ENCODE assay signal across 21 cellular contexts in genomic region chr1:30403061-30403645, GRCh38.
DNase-seq lines count a peak whose midpoint lies in the region; ATAC-seq and TF ChIP-seq lines count a peak whose summit lies in the region.
"Had no signal": no experiment of that assay in that cellular context is flagged by ENCODE, and none has a peak within 500 bp of the region (broad histone marks: within the 10 kb centered on the region; RNA-seq: fewer than 3 reads in every experiment).

No MANE protein-coding gene starts in this region.

- DNase-seq in activated effector memory CD4-positive, alpha-beta T cell treated with anti-CD3 and anti-CD28 coated beads, Interleukin-2, amount 50 U/mL, for 16 hours, result peak; percentile 48
- no peak for DNase-seq in activated effector memory CD4-positive, alpha-beta T cell treated with Interleukin-2 at 50 U/mL for 16 hours
- DNase-seq in mesenteric fat pad (ENCODE audit: low spot score) (peak; percentile 71), suprapubic skin (ENCODE audit: low spot score in 2 of 2) (peak; percentile 26 to 58), H4 (ENCODE audit: low spot score) (no peak)
- DNase-seq: Calu3; DMS79 treated with DMSO at 0.1 percent for 48 hours; GF-D8; H7; MM.1S; NCI-H2029; NCI-H446 treated with DMSO at 0.1 percent for 48 hours; NCI-H526; NCI-H82; NK-92 treated with Interleukin-12 subunit alpha and Interleukin-12 subunit beta, amount 100 ng/mL, for 24 hours; PC-3; SHP77 treated with DMSO at 0.1 percent for 48 hours had no signal

- no peaks in the 10 kb centered on the region for H3K36me3 ChIP-seq in BLaER1
- no peaks in the 10 kb centered on the region for H3K36me3 ChIP-seq in suprapubic skin

- 97% methylated on average over 6 of the region's 10 CpGs for WGBS in suprapubic skin

- H3K27ac ChIP-seq in BLaER1 (no peak overlapping the region), suprapubic skin (no peak overlapping the region)
- H3K27ac ChIP-seq: 22Rv1, KMS-11 had no signal

- H4K20me1 ChIP-seq in BLaER1, result peaks cover 7% of the 10 kb centered on the region; the same call in 1 of the 2 replicates

- no peaks in the 10 kb centered on the region for H3K9me3 ChIP-seq in BLaER1
- H3K9me3 ChIP-seq in suprapubic skin, result no peaks in the 10 kb centered on the region

- H3K27me3 ChIP-seq in BLaER1 (no peaks in the 10 kb centered on the region), suprapubic skin (no peaks in the 10 kb centered on the region)

- no peak overlapping the region for H3K4me3 ChIP-seq in BLaER1
- H3K4me3 ChIP-seq in suprapubic skin, result no peak overlapping the region

- H3K4me1 ChIP-seq in BLaER1 (peaks cover 38% of the 10 kb centered on the region), suprapubic skin (no peaks in the 10 kb centered on the region)

- peak overlapping the region; percentile 74 for H3K4me2 ChIP-seq in BLaER1
- H3K4me2 ChIP-seq: KMS-11 had no signal

- TF ChIP-seq EP300 in suprapubic skin (IDR thresholded peaks at IDR 0.05), result no peak

- no peak for TF ChIP-seq POLR2A in suprapubic skin (IDR thresholded peaks at IDR 0.05)

- no peak overlapping the region for H3K9ac ChIP-seq in BLaER1
- H3K9ac ChIP-seq: KMS-11 had no signal

- TF ChIP-seq CTCF in suprapubic skin (IDR thresholded peaks at IDR 0.05), result no peak

- ATAC-seq in HG02973 (IDR thresholded peaks at IDR 0.05; ENCODE audit: unreplicated experiment), result no peak
- ATAC-seq: PC-3 had no signal

Comparison
In these comparisons a context has a peak if more than half of its experiments do, and no peak if none do; other contexts are left out.
1. DNase-seq: peak in activated effector memory CD4-positive, alpha-beta T cell treated with anti-CD3 and anti-CD28 coated beads, Interleukin-2, amount 50 U/mL, for 16 hours (single experiment), mesenteric fat pad (single experiment) and suprapubic skin (2 of 2); none in activated effector memory CD4-positive, alpha-beta T cell treated with Interleukin-2 at 50 U/mL for 16 hours (single experiment) and H4 (single experiment).